8 cellular contexts compared by ENCODE assay signal in genomic region chrX:140572724-140573123, GRCh38.
DNase-seq lines count a peak whose midpoint lies in the region; ATAC-seq and TF ChIP-seq lines count a peak whose summit lies in the region.

No MANE protein-coding gene starts in this region.

- intact Hi-C loops in mucosa of descending colon (cut with DNase I, micrococcal nuclease), result no loop called here

- ATAC-seq in HG02763 (IDR thresholded peaks at IDR 0.05; ENCODE audit: unreplicated experiment) (peak; percentile 72), mucosa of descending colon (peak; percentile 58), GM21447 (IDR thresholded peaks at IDR 0.05; ENCODE audit: unreplicated experiment) (no peak)

- TF ChIP-seq CTCF in GM12865 (IDR thresholded peaks at IDR 0.05; ENCODE audit: insufficient read depth, low read depth, low read length, missing control alignments), result peak; percentile 63
- peak; percentile 52 for TF ChIP-seq CTCF in choroid plexus epithelial cell (conservative IDR thresholded peaks at IDR 0.05; ENCODE audit: low read depth, low read length)
- TF ChIP-seq CTCF in mucosa of descending colon (IDR thresholded peaks at IDR 0.05), result no peak

- no peaks in the 10 kb centered on the region for H3K4me1 ChIP-seq in mucosa of descending colon (ENCODE audit: low read depth)

- DNase-seq in AG20443 (ENCODE audit: low spot score) (peak; percentile 18), GM12865 (ENCODE audit: low read depth) (peak; percentile 49), NCI-H526 treated with DMSO at 0.1 percent for 48 hours (lab: John Stamatoyannopoulos, UW) (peak; percentile 0), choroid plexus epithelial cell (ENCODE audit: low read depth) (peak; percentile 16), mucosa of descending colon (peak in 1 of 3 donors; percentile 40), NCI-H2196 (lab: John Stamatoyannopoulos, UW; ENCODE audit: unreplicated experiment) (no peak)

- H3K36me3 ChIP-seq in mucosa of descending colon (ENCODE audit: low read depth), result no peaks in the 10 kb centered on the region

- H3K9me3 ChIP-seq in mucosa of descending colon, result no peaks in the 10 kb centered on the region

- H3K4me3 ChIP-seq in GM12865 (ENCODE audit: low read depth, low read length) (no peak overlapping the region), choroid plexus epithelial cell (ENCODE audit: low read depth, low read length) (no peak overlapping the region), mucosa of descending colon (no peak overlapping the region)
